18 cellular contexts compared by ENCODE assay signal in the genomic region with DNA sequence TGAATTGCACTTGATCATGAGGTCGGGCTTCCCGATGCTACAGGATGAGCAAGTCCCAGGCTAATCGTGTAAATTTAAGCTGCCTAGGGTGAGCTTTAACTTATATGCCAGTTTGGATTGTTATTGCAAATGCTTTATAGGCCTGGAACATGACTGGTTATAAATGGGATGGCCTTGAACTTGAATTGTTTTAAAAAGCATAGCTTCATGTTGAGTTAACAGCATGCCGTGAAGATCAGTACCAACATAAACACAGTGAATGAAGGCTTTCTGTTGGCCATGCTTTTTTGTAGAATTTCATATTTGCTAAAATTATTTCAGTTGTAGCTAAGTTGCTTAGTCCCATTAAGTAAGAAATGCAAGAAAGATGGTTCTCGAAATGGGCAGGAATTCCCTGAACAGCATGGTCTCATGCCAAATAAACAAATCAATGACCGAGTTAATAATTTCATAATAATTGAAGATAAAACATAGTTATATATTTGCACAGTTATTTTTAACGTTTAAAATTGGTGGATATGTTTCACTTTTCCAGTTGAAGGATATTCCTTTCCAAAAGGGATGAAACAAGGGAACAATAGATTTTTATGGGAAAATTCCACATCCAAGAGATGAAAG.
DNase-seq lines count a peak whose midpoint lies in the region; ATAC-seq, FAIRE-seq and TF ChIP-seq lines count a peak whose summit lies in the region.
"Had no signal": no experiment of that assay in that cellular context is flagged by ENCODE, and none has a peak within 500 bp of the region (broad histone marks: within the 10 kb centered on the region; RNA-seq: fewer than 3 reads in every experiment).

No MANE protein-coding gene starts in this region.

- peak; percentile 78 for FAIRE-seq in GM19239 (lab: Jason Lieb, UNC)
- FAIRE-seq: A204.1, H1 had no signal

- H3K4me1 ChIP-seq in colonic mucosa, result no peaks in the 10 kb centered on the region
- H3K4me1 ChIP-seq: HAP-1 had no signal

- intact Hi-C loops in colonic mucosa (cut with DNase I), result no loop called here

- H3K27ac ChIP-seq in colonic mucosa, result no peak overlapping the region

- H3K9me3 Mint-ChIP-seq in osteocyte (ENCODE audit: unreplicated experiment), result no peaks in the 10 kb centered on the region
- H3K9me3 Mint-ChIP-seq in naive thymus-derived CD8-positive, alpha-beta T cell, result no peaks in the 10 kb centered on the region
- H3K9me3 Mint-ChIP-seq: CD4-positive, alpha-beta T cell; IgD-negative memory B cell had no signal

- H3K4me3 ChIP-seq in astrocyte of the spinal cord (ENCODE audit: low read depth, low read length) (no peak overlapping the region), colonic mucosa (no peak overlapping the region)
- H3K4me3 ChIP-seq: HAP-1 had no signal

- no peaks in the 10 kb centered on the region for H3K27me3 Mint-ChIP-seq in osteocyte (ENCODE audit: unreplicated experiment)
- peaks cover 1 to 30% (median 4%) of the 10 kb centered on the region in 5 donors for H3K27me3 Mint-ChIP-seq in naive thymus-derived CD8-positive, alpha-beta T cell
- H3K27me3 Mint-ChIP-seq: B cell; CD4-positive, alpha-beta T cell; IgD-negative memory B cell had no signal

- peak overlapping the region; percentile 14 for H3K27ac Mint-ChIP-seq in osteocyte (ENCODE audit: unreplicated experiment)
- no peak overlapping the region for H3K27ac Mint-ChIP-seq in naive thymus-derived CD8-positive, alpha-beta T cell
- H3K27ac Mint-ChIP-seq: B cell; CD4-positive, alpha-beta T cell; IgD-negative memory B cell had no signal

- peaks cover 3% of the 10 kb centered on the region for H3K36me3 Mint-ChIP-seq in osteocyte (ENCODE audit: unreplicated experiment)
- peaks cover 0 to 1% (median 0%) of the 10 kb centered on the region in 3 donors for H3K36me3 Mint-ChIP-seq in naive thymus-derived CD8-positive, alpha-beta T cell

- H3K9me3 ChIP-seq in colonic mucosa, result no peaks in the 10 kb centered on the region
- H3K9me3 ChIP-seq: HAP-1 had no signal

- H3K4me3 Mint-ChIP-seq in osteocyte (ENCODE audit: unreplicated experiment), result no peak overlapping the region
- no peak overlapping the region for H3K4me3 Mint-ChIP-seq in naive thymus-derived CD8-positive, alpha-beta T cell
- H3K4me3 Mint-ChIP-seq: B cell; CD4-positive, alpha-beta T cell had no signal

- no peaks in the 10 kb centered on the region for H3K27me3 ChIP-seq in colonic mucosa

- no peak overlapping the region for H3K9ac ChIP-seq in colonic mucosa (ENCODE audit: low read depth in 2 of 2, low read length in 2 of 2)

- H3K36me3 ChIP-seq in colonic mucosa, result no peaks in the 10 kb centered on the region
- H3K36me3 ChIP-seq: HAP-1 had no signal

- TF ChIP-seq CTCF in astrocyte of the spinal cord (IDR thresholded peaks at IDR 0.05; ENCODE audit: low read depth, low read length), result no peak
- no peak for TF ChIP-seq CTCF in osteocyte (IDR thresholded peaks at IDR 0.05)
- no peak for TF ChIP-seq CTCF in colonic mucosa (IDR thresholded peaks at IDR 0.05)

- DNase-seq in GM19239 (ENCODE audit: insufficient read length, low spot score) (no peak), astrocyte of the spinal cord (ENCODE audit: low read depth, low spot score) (peak; percentile 35), osteocyte (ENCODE audit: extremely low spot score, unreplicated experiment) (no peak), NCI-H510A treated with DMSO at 0.1 percent for 48 hours (lab: John Stamatoyannopoulos, UW) (no peak), colonic mucosa (no peak)
- no peak for DNase-seq in naive thymus-derived CD8-positive, alpha-beta T cell
- DNase-seq: C1 segment of cervical spinal cord; Calu3; CD4-positive, alpha-beta T cell; DMS 273 treated with DMSO at 0.1 percent for 48 hours; DMS79; GDM1 had no signal

- POLR2A ChIA-PET in naive thymus-derived CD8-positive, alpha-beta T cell (lab: Charles Lee), result interaction anchor here (0.6 to 1.1 kb wide), 3 partner anchors 13 to 124 kb away, joined by 3 read pairs; no protein-coding TSS in a partner anchor

- no peak for ATAC-seq in GM18907 (IDR thresholded peaks at IDR 0.05; ENCODE audit: unreplicated experiment)
- no peak for ATAC-seq in naive thymus-derived CD8-positive, alpha-beta T cell

- peaks cover 23% of the 10 kb centered on the region for H3K4me1 Mint-ChIP-seq in osteocyte (ENCODE audit: unreplicated experiment)
- H3K4me1 Mint-ChIP-seq in naive thymus-derived CD8-positive, alpha-beta T cell, result peaks cover 0 to 46% (median 0%) of the 10 kb centered on the region in 4 donors

- in situ Hi-C loops in astrocyte of the spinal cord (cut with HindIII; ENCODE audit: low sequenced_read_pairs), result no loop called here
